ENCODE assay signal across 9 cellular contexts in the genomic region with DNA sequence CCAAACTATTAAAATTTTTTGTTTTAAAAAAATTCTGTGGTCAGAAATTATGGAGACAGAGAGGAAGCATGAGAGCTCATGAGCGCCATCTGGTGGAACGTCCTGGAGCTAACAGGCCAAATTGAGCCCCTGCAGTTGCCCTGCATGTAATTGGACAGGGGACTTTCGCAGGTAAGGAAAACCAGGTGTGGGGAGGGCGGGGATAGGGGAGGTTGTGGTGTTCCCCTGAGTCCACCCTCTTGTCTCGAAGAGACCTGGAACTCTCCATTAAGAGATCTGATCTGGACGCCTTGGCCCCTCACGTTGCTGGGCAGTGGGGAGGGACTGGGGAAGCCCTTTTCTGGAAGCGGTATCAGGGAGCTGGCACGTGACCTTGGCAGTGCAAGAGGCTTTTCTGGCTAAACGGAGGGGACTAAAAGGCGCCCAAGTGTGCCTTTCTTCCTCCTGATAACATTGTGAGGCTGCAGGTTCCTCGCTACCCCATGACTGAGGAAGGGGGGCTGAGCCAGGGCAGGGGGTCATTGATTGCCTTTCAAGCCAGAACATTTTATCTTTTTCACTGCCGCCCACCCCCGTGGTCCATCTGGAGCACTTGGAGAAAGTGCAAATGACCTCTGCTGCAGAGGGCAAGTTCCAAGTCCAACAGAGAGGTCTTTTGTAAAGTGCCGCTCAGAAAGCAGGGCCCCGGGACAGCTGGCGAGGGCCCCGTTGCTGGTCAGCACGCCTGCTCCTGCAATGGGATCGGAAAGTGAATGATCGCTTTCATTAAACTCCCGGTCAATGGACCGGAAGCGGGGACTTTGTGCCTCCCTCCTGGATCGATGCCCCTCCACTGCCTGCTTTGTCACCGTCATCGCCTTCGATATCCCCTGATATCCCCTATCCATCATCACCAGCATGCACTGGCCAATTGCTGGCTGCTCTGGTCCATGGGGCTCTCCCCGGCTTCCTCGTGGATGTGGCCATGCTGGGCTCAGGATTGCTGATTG. TPM values are rescaled to one million over a fixed set of nuclear protein-coding genes. Genes with fewer than 3 reads are reported as not detected.
A peak's percentile ranks its signal among the peaks of the same experiment; 100 is the strongest.
DNase-seq lines count a peak whose midpoint lies in the region; ATAC-seq and TF ChIP-seq lines count a peak whose summit lies in the region.
"Had no signal": no experiment of that assay in that cellular context is flagged by ENCODE, and none has a peak within 500 bp of the region (broad histone marks: within the 10 kb centered on the region; RNA-seq: fewer than 3 reads in every experiment).

No MANE protein-coding gene starts in this region.

- intact Hi-C loops in activated CD4-positive, alpha-beta memory T cell treated with anti-CD3 and anti-CD28 coated beads for 36 hours (cut with micrococcal nuclease) = no loop called here

- H3K4me1 ChIP-seq in lung (ENCODE audit: control insufficient read depth in 2 of 2, insufficient read depth in 2 of 2, low read length in 2 of 2) = no peaks in the 10 kb centered on the region

- 23 to 26% methylated on average over 30 of the region's 30 CpGs for WGBS in lung, 2 donors

- H3K4me3 ChIP-seq in lung = no peak overlapping the region

- DNase-seq in activated CD4-positive, CD25-positive, alpha-beta regulatory T cell treated with anti-CD3 and anti-CD28 coated beads, Interleukin-2, amount 50 U/mL, for 16 hours (ENCODE audit: low read depth, low spot score) = peak; percentile 7
- DNase-seq in NCI-H2107 treated with DMSO at 0.1 percent for 48 hours (lab: John Stamatoyannopoulos, UW; ENCODE audit: unreplicated experiment) (peak; percentile 24), lung (ENCODE audit: low spot score) (peak; percentile 56)
- DNase-seq in activated CD4-positive, alpha-beta memory T cell treated with anti-CD3 and anti-CD28 coated beads for 36 hours = peak; percentile 66
- peak; percentile 18 to 29 (median 28) for DNase-seq in effector memory CD8-positive, alpha-beta T cell
- DNase-seq in stimulated activated CD8-positive, alpha-beta memory T cell treated with anti-CD3 and anti-CD28 coated beads, Interleukin-7, amount 100 ng/mL, for 24 hours (ENCODE audit: low read depth) = peak; percentile 18

- H3K27me3 ChIP-seq in lung (ENCODE audit: control insufficient read depth, insufficient read depth) = no peaks in the 10 kb centered on the region

- no peaks in the 10 kb centered on the region for H3K36me3 ChIP-seq in lung (ENCODE audit: control insufficient read depth in 2 of 2, insufficient read depth in 2 of 2, low read length in 2 of 2)

- H3K9me3 ChIP-seq in lung (ENCODE audit: control insufficient read depth in 2 of 2, insufficient read depth in 1 of 2, low read length in 1 of 2) = peaks cover 0 to 2% of the 10 kb centered on the region in 2 donors

- H3K27ac Mint-ChIP-seq in activated CD4-positive, alpha-beta memory T cell treated with anti-CD3 and anti-CD28 coated beads for 36 hours = no peak overlapping the region
- no peak overlapping the region for H3K27ac Mint-ChIP-seq in effector memory CD8-positive, alpha-beta T cell

- H3K36me3 Mint-ChIP-seq in activated CD4-positive, alpha-beta memory T cell treated with anti-CD3 and anti-CD28 coated beads for 36 hours = no peaks in the 10 kb centered on the region
- no peaks in the 10 kb centered on the region for H3K36me3 Mint-ChIP-seq in effector memory CD8-positive, alpha-beta T cell (ENCODE audit: insufficient read depth)

- no peak for ATAC-seq in activated CD4-positive, CD25-positive, alpha-beta regulatory T cell treated with anti-CD3 and anti-CD28 coated beads, Interleukin-2, amount 50 U/mL, for 24 hours
- no peak for ATAC-seq in effector memory CD8-positive, alpha-beta T cell (replicated peaks)
- ATAC-seq in lung (ENCODE audit: insufficient read depth, low FRiP score) = no peak
- ATAC-seq in GM18907 (IDR thresholded peaks at IDR 0.05; ENCODE audit: unreplicated experiment) = no peak

- H3K4me1 Mint-ChIP-seq in activated CD4-positive, alpha-beta memory T cell treated with anti-CD3 and anti-CD28 coated beads for 36 hours (ENCODE audit: low read depth) = no peaks in the 10 kb centered on the region
- H3K4me1 Mint-ChIP-seq in effector memory CD8-positive, alpha-beta T cell (ENCODE audit: low read depth in 2 of 2) = peaks cover 0 to 3% of the 10 kb centered on the region in 2 donors

- peaks cover 3% of the 10 kb centered on the region for H3K27me3 Mint-ChIP-seq in activated CD4-positive, alpha-beta memory T cell treated with anti-CD3 and anti-CD28 coated beads for 36 hours
- H3K27me3 Mint-ChIP-seq in effector memory CD8-positive, alpha-beta T cell = peaks cover 10 to 11% of the 10 kb centered on the region in 2 donors

- H3K27ac ChIP-seq in lung (ENCODE audit: low read depth in 1 of 2, low read length in 1 of 2) = no peak overlapping the region

- TF ChIP-seq CTCF in lung (IDR thresholded peaks at IDR 0.05; ENCODE audit: control extremely low read depth, extremely low read depth) = peak; percentile 36

- H3K9me3 Mint-ChIP-seq in activated CD4-positive, alpha-beta memory T cell treated with anti-CD3 and anti-CD28 coated beads for 36 hours = no peaks in the 10 kb centered on the region
- H3K9me3 Mint-ChIP-seq in effector memory CD8-positive, alpha-beta T cell = no peaks in the 10 kb centered on the region

- POLR2A ChIA-PET in activated CD4-positive, alpha-beta memory T cell treated with anti-CD3 and anti-CD28 coated beads for 36 hours (lab: Charles Lee) = interaction anchor here (1.3 kb wide), 1 partner anchor 479 kb away, joined by 3 read pairs; no protein-coding TSS in a partner anchor

- no peak overlapping the region for H3K4me3 Mint-ChIP-seq in activated CD4-positive, alpha-beta memory T cell treated with anti-CD3 and anti-CD28 coated beads for 36 hours
- no peak overlapping the region for H3K4me3 Mint-ChIP-seq in effector memory CD8-positive, alpha-beta T cell

- CTCF ChIA-PET in activated CD4-positive, alpha-beta memory T cell treated with anti-CD3 and anti-CD28 coated beads for 36 hours (lab: Charles Lee) = interaction anchor here (0.6 to 6.2 kb wide), 24 partner anchors 9 to 803 kb away, joined by 3 to 125 read pairs (median 4); no protein-coding TSS in a partner anchor

RNA-seq across cellular contexts. Expression of a gene that starts 18.4 kb away (rescaled TPM):
- total RNA-seq in activated CD4-positive, alpha-beta memory T cell treated with anti-CD3 and anti-CD28 coated beads for 36 hours = not detected
- total RNA-seq in lung = not detected
- not detected for polyA plus RNA-seq in lung
- total RNA-seq: skeletal muscle tissue had no signal

RNA-seq across cellular contexts. Expression of a gene that starts 23.2 kb away (rescaled TPM):
- not detected for total RNA-seq in activated CD4-positive, alpha-beta memory T cell treated with anti-CD3 and anti-CD28 coated beads for 36 hours
- total RNA-seq in lung = 1 to 10 TPM in 1 of 2 donors, under 1 TPM in 1; 0.40 to 1.4 TPM
- 1 to 10 TPM in 1 of 2 donors, under 1 TPM in 1; 0.52 to 1.1 TPM for polyA plus RNA-seq in lung

RNA-seq across cellular contexts. Expression of a gene that starts 33.6 kb away (rescaled TPM):
- total RNA-seq in activated CD4-positive, alpha-beta memory T cell treated with anti-CD3 and anti-CD28 coated beads for 36 hours = not detected
- not detected for total RNA-seq in lung
- polyA plus RNA-seq in lung = not detected
- total RNA-seq: skeletal muscle tissue had no signal

RNA-seq across cellular contexts. Expression of a gene that starts 58.8 kb away (rescaled TPM):
- total RNA-seq in activated CD4-positive, alpha-beta memory T cell treated with anti-CD3 and anti-CD28 coated beads for 36 hours = not detected
- total RNA-seq in lung = 10 to 100 TPM in 1 of 2 donors, not detected in 1; 11.9 TPM
- under 1 TPM; 0.08 to 0.88 TPM for polyA plus RNA-seq in lung
- total RNA-seq: skeletal muscle tissue had no signal

Comparison
In these comparisons a context has a peak if more than half of its experiments do, and no peak if none do; other contexts are left out.
1. DNase-seq: peak in every context shown above with its lines; median percentile 66 in activated CD4-positive, alpha-beta memory T cell treated with anti-CD3 and anti-CD28 coated beads for 36 hours; 56 in lung; 28 in effector memory CD8-positive, alpha-beta T cell; 24 in NCI-H2107 treated with DMSO at 0.1 percent for 48 hours; 18 in stimulated activated CD8-positive, alpha-beta memory T cell treated with anti-CD3 and anti-CD28 coated beads, Interleukin-7, amount 100 ng/mL, for 24 hours; 7 in activated CD4-positive, CD25-positive, alpha-beta regulatory T cell treated with anti-CD3 and anti-CD28 coated beads, Interleukin-2, amount 50 U/mL, for 16 hours.